15 cellular contexts compared by ENCODE assay signal in genomic region chr21:44653656-44654575, GRCh38. TPM values are rescaled to one million over a fixed set of nuclear protein-coding genes. Genes with fewer than 3 reads are reported as not detected.
DNase-seq lines count a peak whose midpoint lies in the region; ATAC-seq and TF ChIP-seq lines count a peak whose summit lies in the region.
"Had no signal": no experiment of that assay in that cellular context is flagged by ENCODE, and none has a peak within 500 bp of the region (broad histone marks: within the 10 kb centered on the region; RNA-seq: fewer than 3 reads in every experiment).

No MANE protein-coding gene starts in this region.

- H3K4ac ChIP-seq in neuronal stem cell (ENCODE audit: low read length): no peak overlapping the region

- H3K18ac ChIP-seq in neuronal stem cell (ENCODE audit: low read length): peak overlapping the region; percentile 31

- no peaks in the 10 kb centered on the region for H4K20me1 ChIP-seq in MM.1S (ENCODE audit: insufficient read depth, low read length)

- H3K27me3 ChIP-seq in neuronal stem cell (ENCODE audit: control insufficient read depth in 3 of 3, insufficient read depth in 3 of 3, low read depth in 1 of 3, low read length in 3 of 3) (no peaks in the 10 kb centered on the region), A673 (replicated peaks; ENCODE audit: insufficient read depth, low read depth, low read length, poor library complexity) (no peaks in the 10 kb centered on the region), MM.1S (replicated peaks; ENCODE audit: insufficient read depth, low read length) (peaks cover 83% of the 10 kb centered on the region)
- H3K27me3 ChIP-seq: foreskin keratinocyte had no signal

- peaks cover 0 to under 1% of the 10 kb centered on the region in 2 donors for H3K4me1 ChIP-seq in neuronal stem cell (ENCODE audit: control insufficient read depth in 2 of 2, insufficient read depth in 1 of 2, low read depth in 1 of 2, low read length in 2 of 2)
- no peaks in the 10 kb centered on the region for H3K4me1 ChIP-seq in A673 (ENCODE audit: insufficient read depth, low read length, poor library complexity, severe bottlenecking)
- no peaks in the 10 kb centered on the region for H3K4me1 ChIP-seq in MM.1S (ENCODE audit: low read length)
- H3K4me1 ChIP-seq: foreskin keratinocyte had no signal

- WGBS in neuronal stem cell (ENCODE audit: extremely low coverage in 2 of 2, insufficient read length in 2 of 2, insufficient replicate concordance in 1 of 2), 2 donors: no CpG with 5 or more reads among the region's 17 CpGs

- H2BK12ac ChIP-seq in neuronal stem cell (ENCODE audit: low read length): peak overlapping the region; percentile 59

- no peak overlapping the region for H4K8ac ChIP-seq in neuronal stem cell (ENCODE audit: low read depth, low read length)

- no peaks in the 10 kb centered on the region for H3F3A ChIP-seq in MM.1S (ENCODE audit: insufficient read depth, low read length)

- peak; percentile 20 for DNase-seq in NCI-H1092 (lab: John Stamatoyannopoulos, UW)
- DNase-seq in RPMI8226: peak; percentile 78
- no peak for DNase-seq in neuronal stem cell (ENCODE audit: low spot score)
- no peak for DNase-seq in A673 (ENCODE audit: low spot score)
- DNase-seq in MM.1S: no peak
- no peak for DNase-seq in MV-4-11 (lab: John Stamatoyannopoulos, UW)
- DNase-seq in NCI-H2227 (lab: John Stamatoyannopoulos, UW; ENCODE audit: unreplicated experiment): no peak
- DNase-seq: DMS153, foreskin keratinocyte, kidney glomerular epithelial cell had no signal

- TF ChIP-seq CTCF in A673 (conservative IDR thresholded peaks at IDR 0.05; ENCODE audit: low read depth, low read length): no peak
- no peak for TF ChIP-seq CTCF in MM.1S (IDR thresholded peaks at IDR 0.05; ENCODE audit: low read length)

- H3K27me3 Mint-ChIP-seq in activated T-helper 17 cell treated with anti-CD3 and anti-CD28 coated beads, Interleukin-2, amount 50 U/mL, for 72 hours: no peaks in the 10 kb centered on the region

- H3K9ac ChIP-seq in neuronal stem cell (ENCODE audit: low read depth, low read length, poor library complexity): no peak overlapping the region
- H3K9ac ChIP-seq in MM.1S (ENCODE audit: low read length): no peak overlapping the region

- H3K9me3 ChIP-seq in neuronal stem cell (replicated peaks in 1 of 2; ENCODE audit: control insufficient read depth in 2 of 2, insufficient read depth in 1 of 2, low read depth in 1 of 2, low read length in 2 of 2) (peaks cover 0 to 6% of the 10 kb centered on the region in 2 donors), A673 (ENCODE audit: low read depth, low read length, poor library complexity, severe bottlenecking) (no peaks in the 10 kb centered on the region), MM.1S (replicated peaks; ENCODE audit: insufficient read depth, low read length) (no peaks in the 10 kb centered on the region)

- H3K4me2 ChIP-seq in neuronal stem cell (ENCODE audit: insufficient read depth, low read length, poor library complexity, severe bottlenecking) (no peak overlapping the region), MM.1S (ENCODE audit: low read depth, low read length) (no peak overlapping the region)

- intact Hi-C loops in A673 (cut with micrococcal nuclease; ENCODE audit: unreplicated experiment): no loop called here

- no peaks in the 10 kb centered on the region for H3K79me2 ChIP-seq in MM.1S (ENCODE audit: low read length)

- peaks cover 23% of the 10 kb centered on the region for H3K4me1 Mint-ChIP-seq in activated T-helper 17 cell treated with anti-CD3 and anti-CD28 coated beads, Interleukin-2, amount 50 U/mL, for 72 hours
- H3K4me1 Mint-ChIP-seq: stimulated activated memory B cell treated with anti-CD40 and anti-IgM and Interleukin-4, amounts not matched to agents 10 μg/mL and 1 μg/mL and 100 μg/mL, for 72 hours had no signal

- H2BK120ac ChIP-seq in neuronal stem cell (ENCODE audit: low read depth, low read length): peak overlapping the region; percentile 44

- H3K23ac ChIP-seq in neuronal stem cell (ENCODE audit: low read depth, low read length, poor library complexity): no peak overlapping the region

- H2BK15ac ChIP-seq in neuronal stem cell (ENCODE audit: low read length): peak overlapping the region; percentile 77

- peak overlapping the region; percentile 50 for H3K27ac Mint-ChIP-seq in activated T-helper 17 cell treated with anti-CD3 and anti-CD28 coated beads, Interleukin-2, amount 50 U/mL, for 72 hours
- H3K27ac Mint-ChIP-seq: stimulated activated memory B cell treated with anti-CD40 and anti-IgM and Interleukin-4, amounts not matched to agents 10 μg/mL and 1 μg/mL and 100 μg/mL, for 72 hours had no signal

- no peaks in the 10 kb centered on the region for H3K36me3 ChIP-seq in neuronal stem cell (replicated peaks in 1 of 2; ENCODE audit: control insufficient read depth in 2 of 2, insufficient read depth in 2 of 2, low read length in 2 of 2)
- H3K36me3 ChIP-seq in A673 (ENCODE audit: insufficient read depth, low read length, poor library complexity, severe bottlenecking): no peaks in the 10 kb centered on the region
- H3K36me3 ChIP-seq in MM.1S (replicated peaks; ENCODE audit: insufficient read depth, low read length): no peaks in the 10 kb centered on the region

- BruUV-seq in A673 (replicated peaks; lab: Mats Ljungman, UMichigan): no TSS peak

- POLR2A ChIA-PET in A673 (lab: Charles Lee; ENCODE audit: low non-redundant PET): no interaction called here

- H2AK5ac ChIP-seq in neuronal stem cell (ENCODE audit: low read depth, low read length): peak overlapping the region; percentile 66

- no peaks in the 10 kb centered on the region for H3K36me3 Mint-ChIP-seq in activated T-helper 17 cell treated with anti-CD3 and anti-CD28 coated beads, Interleukin-2, amount 50 U/mL, for 72 hours (ENCODE audit: low read depth)
- H3K36me3 Mint-ChIP-seq: stimulated activated memory B cell treated with anti-CD40 and anti-IgM and Interleukin-4, amounts not matched to agents 10 μg/mL and 1 μg/mL and 100 μg/mL, for 72 hours had no signal

- H2BK5ac ChIP-seq in neuronal stem cell (ENCODE audit: low read length): no peak overlapping the region

- H3K4me3 ChIP-seq in neuronal stem cell (ENCODE audit: low read length in 2 of 2): no peak overlapping the region
- no peak overlapping the region for H3K4me3 ChIP-seq in A673 (ENCODE audit: low read depth, low read length, poor library complexity, severe bottlenecking)
- no peak overlapping the region for H3K4me3 ChIP-seq in MM.1S (ENCODE audit: low read length)
- H3K4me3 ChIP-seq: skin epidermis had no signal

- H4K91ac ChIP-seq in neuronal stem cell (ENCODE audit: low read depth, low read length, poor library complexity): no peak overlapping the region

- H3K9me2 ChIP-seq in MM.1S (replicated peaks; ENCODE audit: insufficient read depth, low read length): no peaks in the 10 kb centered on the region

- H3K27ac ChIP-seq in neuronal stem cell (replicated peaks; ENCODE audit: low read length): no peak overlapping the region
- H3K27ac ChIP-seq in A673 (ENCODE audit: low read depth, low read length, poor library complexity, severe bottlenecking): no peak overlapping the region
- H3K27ac ChIP-seq in MM.1S (ENCODE audit: low read length): no peak overlapping the region
- H3K27ac ChIP-seq: foreskin keratinocyte had no signal

- CTCF ChIA-PET in A673 (lab: Charles Lee): no interaction called here

- peak overlapping the region; percentile 79 for H3K14ac ChIP-seq in neuronal stem cell (ENCODE audit: low read length)

- H2AFZ ChIP-seq in neuronal stem cell (ENCODE audit: low read length) (no peak overlapping the region), MM.1S (ENCODE audit: low read length) (no peak overlapping the region)

- H3K79me1 ChIP-seq in neuronal stem cell (ENCODE audit: low read depth, low read length): no peaks in the 10 kb centered on the region

- H3K4me3 Mint-ChIP-seq in activated T-helper 17 cell treated with anti-CD3 and anti-CD28 coated beads, Interleukin-2, amount 50 U/mL, for 72 hours: peak overlapping the region; percentile 19
- H3K4me3 Mint-ChIP-seq: stimulated activated memory B cell treated with anti-CD40 and anti-IgM and Interleukin-4, amounts not matched to agents 10 μg/mL and 1 μg/mL and 100 μg/mL, for 72 hours had no signal

- peaks cover 12% of the 10 kb centered on the region for H3K9me3 Mint-ChIP-seq in activated T-helper 17 cell treated with anti-CD3 and anti-CD28 coated beads, Interleukin-2, amount 50 U/mL, for 72 hours

- peak; percentile 14 for ATAC-seq in activated T-helper 17 cell treated with anti-CD3 and anti-CD28 coated beads, Interleukin-2, amount 50 U/mL, for 72 hours (replicated peaks)
- ATAC-seq: foreskin keratinocyte, HCT116 had no signal

RNA-seq across cellular contexts. Expression of gene KRTAP12-4, which starts 0.5 kb away (rescaled TPM):
- total RNA-seq in activated T-helper 17 cell treated with anti-CD3 and anti-CD28 coated beads, Interleukin-2, amount 50 U/mL, for 72 hours: not detected
- polyA plus RNA-seq in neuronal stem cell (2013, experiment 1 of 2): not detected
- not detected for polyA plus RNA-seq in neuronal stem cell (2013, experiment 2 of 2)
- total RNA-seq in A673 (2021): 0.81 and 1.0 TPM in 2 replicates
- total RNA-seq: foreskin keratinocyte, myocyte had no signal
- polyA plus RNA-seq: foreskin keratinocyte had no signal

RNA-seq across cellular contexts. Expression of gene KRTAP12-3, which starts 3.8 kb away (rescaled TPM):
- total RNA-seq in activated T-helper 17 cell treated with anti-CD3 and anti-CD28 coated beads, Interleukin-2, amount 50 U/mL, for 72 hours: not detected
- not detected for polyA plus RNA-seq in neuronal stem cell (2013, experiment 1 of 2)
- polyA plus RNA-seq in neuronal stem cell (2013, experiment 2 of 2): not detected
- not detected in 2 replicates for total RNA-seq in A673 (2021)
- total RNA-seq: foreskin keratinocyte, myocyte had no signal
- polyA plus RNA-seq: foreskin keratinocyte had no signal

RNA-seq across cellular contexts. Expression of gene KRTAP10-11, which starts 7.7 kb away (rescaled TPM):
- not detected for total RNA-seq in activated T-helper 17 cell treated with anti-CD3 and anti-CD28 coated beads, Interleukin-2, amount 50 U/mL, for 72 hours
- polyA plus RNA-seq in neuronal stem cell (2013, experiment 1 of 2): not detected
- not detected for polyA plus RNA-seq in neuronal stem cell (2013, experiment 2 of 2)
- not detected in 2 replicates for total RNA-seq in A673 (2021)
- total RNA-seq: foreskin keratinocyte, myocyte had no signal
- polyA plus RNA-seq: foreskin keratinocyte had no signal

RNA-seq across cellular contexts. Expression of gene KRTAP12-2, which starts 12.8 kb away (rescaled TPM):
- not detected for total RNA-seq in activated T-helper 17 cell treated with anti-CD3 and anti-CD28 coated beads, Interleukin-2, amount 50 U/mL, for 72 hours
- not detected for polyA plus RNA-seq in neuronal stem cell (2013, experiment 1 of 2)
- not detected for polyA plus RNA-seq in neuronal stem cell (2013, experiment 2 of 2)
- total RNA-seq in A673 (2021): 1.6 and 1.8 TPM in 2 replicates
- total RNA-seq: foreskin keratinocyte, myocyte had no signal
- polyA plus RNA-seq: foreskin keratinocyte had no signal

RNA-seq across cellular contexts. Expression of gene KRTAP10-10, which starts 16.8 kb away (rescaled TPM):
- not detected for total RNA-seq in activated T-helper 17 cell treated with anti-CD3 and anti-CD28 coated beads, Interleukin-2, amount 50 U/mL, for 72 hours
- not detected for polyA plus RNA-seq in neuronal stem cell (2013, experiment 1 of 2)
- not detected for polyA plus RNA-seq in neuronal stem cell (2013, experiment 2 of 2)
- total RNA-seq in A673 (2021): not detected in 2 replicates
- total RNA-seq: foreskin keratinocyte, myocyte had no signal
- polyA plus RNA-seq: foreskin keratinocyte had no signal

Comparison
In these comparisons a context has a peak if more than half of its experiments do, and no peak if none do; other contexts are left out.
1. DNase-seq: peak in NCI-H1092 (single experiment) and RPMI8226 (single experiment); none in neuronal stem cell (single experiment), A673 (single experiment), MM.1S (single experiment), MV-4-11 (single experiment) and NCI-H2227 (single experiment).